Comparison of ENCODE assay signal across 8 cellular contexts in genomic region chr1:165392634-165393571, GRCh38. TPM values are rescaled to one million over a fixed set of nuclear protein-coding genes. Genes with fewer than 3 reads are reported as not detected.
DNase-seq lines count a peak whose midpoint lies in the region; ATAC-seq, FAIRE-seq and TF ChIP-seq lines count a peak whose summit lies in the region.

No MANE protein-coding gene starts in this region.

- H3K27ac ChIP-seq in mammary epithelial cell (ENCODE audit: insufficient read depth, low read depth, low read length) = no peak overlapping the region
- H3K27ac ChIP-seq in kidney (ENCODE audit: low read depth in 2 of 2, low read length in 2 of 2) = no peak overlapping the region

- H3K36me3 ChIP-seq in mammary epithelial cell (ENCODE audit: insufficient read depth, low read length) (no peaks in the 10 kb centered on the region), kidney (ENCODE audit: control insufficient read depth in 1 of 2, insufficient read depth in 2 of 2, low read length in 2 of 2) (no peaks in the 10 kb centered on the region)

- TF ChIP-seq CTCF in AG09319 (IDR thresholded peaks at IDR 0.05; ENCODE audit: low read depth, low read length) = peak; percentile 96
- TF ChIP-seq CTCF in WI38 (IDR thresholded peaks at IDR 0.05; ENCODE audit: low read depth, low read length) = peak; percentile 95
- TF ChIP-seq CTCF in mammary epithelial cell (conservative IDR thresholded peaks at IDR 0.05 in 1 of 2, IDR thresholded peaks at IDR 0.05 in 1 of 2; ENCODE audit: extremely low read depth in 1 of 2, insufficient read depth in 1 of 2, low read depth in 1 of 2, low read length in 2 of 2) = peak; percentile 87 to 95
- peak; percentile 89 for TF ChIP-seq CTCF in kidney (IDR thresholded peaks at IDR 0.05; ENCODE audit: borderline replicate concordance, extremely low read depth, insufficient read depth)

- no peak for FAIRE-seq in kidney (lab: Jason Lieb, UNC)

- in situ Hi-C loops in mammary epithelial cell (cut with MboI; ENCODE audit: low sequenced_read_pairs in 2 of 2) = loop anchor here in 1 of 2 donors (25.0 kb wide), 1 partner anchor 519 kb away; no protein-coding TSS in a partner anchor

- peaks cover 2% of the 10 kb centered on the region for H4K20me1 ChIP-seq in mammary epithelial cell (ENCODE audit: insufficient read depth, low read length)

- ATAC-seq in GM18870 (IDR thresholded peaks at IDR 0.05; ENCODE audit: unreplicated experiment) (peak; percentile 90), HG03108 (IDR thresholded peaks at IDR 0.05; ENCODE audit: unreplicated experiment) (peak; percentile 98)

- CTCF ChIA-PET in mammary epithelial cell (lab: Charles Lee; ENCODE audit: low non-redundant PET) = interaction anchor here (0.6 to 1.2 kb wide), 3 partner anchors 199 to 242 kb away, joined by 3 to 5 read pairs (median 3); no protein-coding TSS in a partner anchor

- no TSS peak for BruUV-seq in mammary epithelial cell (replicated peaks; lab: Mats Ljungman, UMichigan)

- no peak overlapping the region for H2AFZ ChIP-seq in mammary epithelial cell (ENCODE audit: low read depth, low read length)

- dilution Hi-C loops in mammary epithelial cell (cut with HindIII; ENCODE audit: low sequenced_read_pairs) = loop anchor here (10.0 kb wide), 1 partner anchor 202 kb away; no protein-coding TSS in a partner anchor

- peaks cover 41% of the 10 kb centered on the region for H3K27me3 ChIP-seq in mammary epithelial cell (ENCODE audit: insufficient read depth, low read length)

- peak; percentile 78 for DNase-seq in AG09319 (ENCODE audit: extremely low read depth, low read depth)
- DNase-seq in NCI-H2171 (lab: John Stamatoyannopoulos, UW) = peak; percentile 73
- peak; percentile 87 for DNase-seq in mammary epithelial cell
- DNase-seq in kidney = peak; percentile 92
- DNase-seq in stimulated activated CD4-positive, alpha-beta T cell treated with anti-CD3 and anti-CD28 coated beads, Interleukin-1b, Interleukin-23, amount 100 ng/mL, for 24 hours (ENCODE audit: low read depth in 4 of 4, low spot score in 1 of 4) = peak; percentile 67 to 82 (median 74)

- peaks cover 6% of the 10 kb centered on the region for H3K4me1 ChIP-seq in mammary epithelial cell (ENCODE audit: insufficient read depth, low read length)
- H3K4me1 ChIP-seq in kidney (ENCODE audit: control insufficient read depth in 1 of 2, insufficient read depth in 1 of 2, low read depth in 1 of 2, low read length in 2 of 2) = no peaks in the 10 kb centered on the region

- intact Hi-C loops in mammary epithelial cell (cut with micrococcal nuclease) = loop anchor here (1.0 to 2.0 kb wide), 2 partner anchors 200 to 522 kb away; no protein-coding TSS in a partner anchor
- intact Hi-C loops in kidney (cut with DNase I) = no loop called here

- H3K4me3 ChIP-seq in WI38 (ENCODE audit: low read depth, low read length) (no peak overlapping the region), mammary epithelial cell (replicated peaks in 1 of 3; ENCODE audit: insufficient read depth in 1 of 3, low read depth in 2 of 3, low read length in 3 of 3) (no peak overlapping the region), kidney (ENCODE audit: low read length in 2 of 2) (peak overlapping the region in 1 of 2 donors; percentile 40)

- H3K9me3 ChIP-seq in mammary epithelial cell (replicated peaks; ENCODE audit: insufficient read depth, low read length) (no peaks in the 10 kb centered on the region), kidney (ENCODE audit: control insufficient read depth in 1 of 2, low read length in 2 of 2) (no peaks in the 10 kb centered on the region)

- H3K4me2 ChIP-seq in mammary epithelial cell (ENCODE audit: insufficient read depth, low read depth, low read length) = no peak overlapping the region

- WGBS in mammary epithelial cell (ENCODE audit: low coverage, missing lambda C conversion rate) = 11% methylated on average over 15 of the region's 19 CpGs

- H3K9ac ChIP-seq in mammary epithelial cell (ENCODE audit: insufficient read depth, low read length) (no peak overlapping the region), kidney (ENCODE audit: low read length in 2 of 2) (no peak overlapping the region)

- H3K79me2 ChIP-seq in mammary epithelial cell (ENCODE audit: insufficient read depth, low read length) = no peaks in the 10 kb centered on the region

RNA-seq across cellular contexts. Expression of gene LMX1A, which starts 36.4 kb away (rescaled TPM):
- total RNA-seq in mammary epithelial cell = not detected
- polyA plus RNA-seq in mammary epithelial cell = not detected
- polyA minus RNA-seq in mammary epithelial cell = not detected
- total RNA-seq in kidney = not detected
- not detected for polyA plus RNA-seq in kidney (ENCODE audit: insufficient read depth, low read depth, low replicate concordance)

RNA-seq across cellular contexts. Expression of gene RXRG, which starts 52.0 kb away (rescaled TPM):
- total RNA-seq in mammary epithelial cell (not detected), kidney (0.44 TPM)
- polyA plus RNA-seq in mammary epithelial cell (not detected), kidney (ENCODE audit: insufficient read depth, low read depth, low replicate concordance) (0.39 TPM)
- not detected for polyA minus RNA-seq in mammary epithelial cell
